Comparison of ENCODE assay signal across 33 cellular contexts in the genomic region with DNA sequence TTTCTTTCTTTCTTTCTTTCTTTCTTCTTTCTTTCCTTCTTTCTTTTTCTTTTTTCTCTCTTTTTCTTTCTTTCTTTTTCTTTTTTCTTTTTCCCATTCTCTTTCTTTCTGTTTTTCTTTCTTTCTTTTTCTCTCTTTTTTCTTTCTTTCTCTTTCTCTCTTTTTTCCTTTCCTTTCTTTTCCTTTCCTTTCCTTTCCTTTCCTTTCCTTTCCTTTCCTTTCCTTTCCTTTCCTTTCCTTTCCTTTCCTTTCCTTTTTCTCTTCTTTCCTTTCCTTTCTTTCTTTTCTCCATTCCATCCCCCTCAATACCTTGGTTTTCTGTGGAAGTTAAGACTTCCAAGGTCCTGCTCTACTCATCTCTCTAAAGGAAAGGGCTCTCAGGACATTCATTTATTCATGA.
"Had no signal": no experiment of that assay in that cellular context is flagged by ENCODE, and none has a peak within 500 bp of the region (broad histone marks: within the 10 kb centered on the region; RNA-seq: fewer than 3 reads in every experiment).

No MANE protein-coding gene starts in this region.

- H3K4me3 Mint-ChIP-seq: activated CD4-positive, alpha-beta memory T cell treated with anti-CD3 and anti-CD28 coated beads, Interleukin-2, amount 10 ng/mL, durations not matched to agents 7 days and 5 days; activated CD4-positive, alpha-beta T cell treated with anti-CD3 and anti-CD28 coated beads, Interleukin-2, amount 10 ng/mL, durations not matched to agents 24 days and 14 days; activated CD8-positive, alpha-beta memory T cell treated with anti-CD3 and anti-CD28 coated beads, Interleukin-2, amount 10 ng/mL, durations not matched to agents 7 days and 5 days; activated CD8-positive, alpha-beta T cell treated with anti-CD3 and anti-CD28 coated beads, Interleukin-2, amount 10 ng/mL, durations not matched to agents 7 days and 5 days; activated naive CD4-positive, alpha-beta T cell treated with anti-CD3 and anti-CD28 coated beads, Interleukin-2, amount 10 ng/mL, durations not matched to agents 7 days and 5 days; activated naive CD8-positive, alpha-beta T cell treated with anti-CD3 and anti-CD28 coated beads for 36 hours; activated T-cell treated with anti-CD3 and anti-CD28 coated beads, Interleukin-2, amount 50 U/mL, for 24 hours; activated T-helper 17 cell treated with anti-CD3 and anti-CD28 coated beads, Interleukin-2, amount 50 U/mL, for 72 hours; T-cell; T-helper 17 cell had no signal

- FAIRE-seq: astrocyte, TTC549 had no signal

- H3K9me3 ChIP-seq: adrenal gland, body of pancreas, breast epithelium, colonic mucosa had no signal

- H3K27ac Mint-ChIP-seq: activated CD4-positive, alpha-beta memory T cell treated with anti-CD3 and anti-CD28 coated beads, Interleukin-2, amount 10 ng/mL, durations not matched to agents 7 days and 5 days; activated CD4-positive, alpha-beta T cell treated with anti-CD3 and anti-CD28 coated beads, Interleukin-2, amount 10 ng/mL, durations not matched to agents 24 days and 14 days; activated CD8-positive, alpha-beta memory T cell treated with anti-CD3 and anti-CD28 coated beads, Interleukin-2, amount 10 ng/mL, durations not matched to agents 7 days and 5 days; activated CD8-positive, alpha-beta T cell treated with anti-CD3 and anti-CD28 coated beads, Interleukin-2, amount 10 ng/mL, durations not matched to agents 7 days and 5 days; activated naive CD4-positive, alpha-beta T cell treated with anti-CD3 and anti-CD28 coated beads, Interleukin-2, amount 10 ng/mL, durations not matched to agents 7 days and 5 days; activated naive CD4-positive, alpha-beta T cell treated with anti-CD3 and anti-CD28 coated beads, Interleukin-2, amount 50 U/mL, for 72 hours; activated naive CD8-positive, alpha-beta T cell treated with anti-CD3 and anti-CD28 coated beads for 36 hours; activated T-cell treated with anti-CD3 and anti-CD28 coated beads, Interleukin-2, amount 50 U/mL, for 24 hours; activated T-helper 17 cell treated with anti-CD3 and anti-CD28 coated beads, Interleukin-2, amount 50 U/mL, for 72 hours; T-cell; T-helper 17 cell had no signal

- H3K36me3 ChIP-seq: adrenal gland, brain microvascular endothelial cell, breast epithelium, colonic mucosa had no signal

- H3K4me1 ChIP-seq: body of pancreas, breast epithelium, colonic mucosa had no signal

- H3K4me1 Mint-ChIP-seq: activated CD4-positive, alpha-beta memory T cell treated with anti-CD3 and anti-CD28 coated beads, Interleukin-2, amount 10 ng/mL, durations not matched to agents 7 days and 5 days; activated CD8-positive, alpha-beta memory T cell treated with anti-CD3 and anti-CD28 coated beads, Interleukin-2, amount 10 ng/mL, durations not matched to agents 7 days and 5 days; activated naive CD4-positive, alpha-beta T cell treated with anti-CD3 and anti-CD28 coated beads, Interleukin-2, amount 10 ng/mL, durations not matched to agents 7 days and 5 days; activated naive CD8-positive, alpha-beta T cell treated with anti-CD3 and anti-CD28 coated beads for 36 hours; activated T-helper 17 cell treated with anti-CD3 and anti-CD28 coated beads, Interleukin-2, amount 50 U/mL, for 72 hours; T-cell; T-helper 17 cell had no signal

- H3K27me3 Mint-ChIP-seq: activated CD4-positive, alpha-beta memory T cell treated with anti-CD3 and anti-CD28 coated beads, Interleukin-2, amount 10 ng/mL, durations not matched to agents 7 days and 5 days; activated CD4-positive, alpha-beta T cell treated with anti-CD3 and anti-CD28 coated beads, Interleukin-2, amount 10 ng/mL, durations not matched to agents 24 days and 14 days; activated CD8-positive, alpha-beta memory T cell treated with anti-CD3 and anti-CD28 coated beads, Interleukin-2, amount 10 ng/mL, durations not matched to agents 7 days and 5 days; activated T-cell treated with anti-CD3 and anti-CD28 coated beads, Interleukin-2, amount 50 U/mL, for 24 hours; activated T-helper 17 cell treated with anti-CD3 and anti-CD28 coated beads, Interleukin-2, amount 50 U/mL, for 72 hours; T-helper 17 cell had no signal

- H3K9me3 Mint-ChIP-seq: activated CD4-positive, alpha-beta memory T cell treated with anti-CD3 and anti-CD28 coated beads, Interleukin-2, amount 10 ng/mL, durations not matched to agents 7 days and 5 days; activated naive CD4-positive, alpha-beta T cell treated with anti-CD3 and anti-CD28 coated beads, Interleukin-2, amount 10 ng/mL, durations not matched to agents 7 days and 5 days had no signal

- ATAC-seq: activated CD4-positive, CD25-positive, alpha-beta regulatory T cell treated with anti-CD3 and anti-CD28 coated beads, Interleukin-2, amount 50 U/mL, for 24 hours; activated CD8-positive, alpha-beta memory T cell treated with anti-CD3 and anti-CD28 coated beads, Interleukin-2, amount 10 ng/mL, durations not matched to agents 7 days and 5 days; activated CD8-positive, alpha-beta T cell treated with anti-CD3 and anti-CD28 coated beads, Interleukin-2, amount 10 ng/mL, durations not matched to agents 7 days and 5 days; activated naive CD4-positive, alpha-beta T cell treated with anti-CD3 and anti-CD28 coated beads, Interleukin-2, amount 50 U/mL, for 72 hours; activated T-helper 17 cell treated with anti-CD3 and anti-CD28 coated beads, Interleukin-2, amount 50 U/mL, for 72 hours; body of pancreas; T-cell; T-helper 17 cell had no signal

- DNase-seq: activated CD4-positive, alpha-beta memory T cell treated with anti-CD3 and anti-CD28 coated beads, Interleukin-2, amount 10 ng/mL, durations not matched to agents 7 days and 5 days; activated CD4-positive, alpha-beta T cell treated with anti-CD3 and anti-CD28 coated beads for 4 hours; activated CD4-positive, alpha-beta T cell treated with anti-CD3 and anti-CD28 coated beads, Interleukin-2, amount 10 ng/mL, durations not matched to agents 24 days and 14 days; activated CD4-positive, alpha-beta T cell treated with anti-CD3 and anti-CD28 coated beads, Interleukin-2, amount 50 U/mL, for 48 hours; activated CD4-positive, CD25-positive, alpha-beta regulatory T cell; activated CD8-positive, alpha-beta memory T cell treated with anti-CD3 and anti-CD28 coated beads for 24 hours; activated CD8-positive, alpha-beta memory T cell treated with anti-CD3 and anti-CD28 coated beads, Interleukin-2, amount 10 ng/mL, durations not matched to agents 7 days and 5 days; activated CD8-positive, alpha-beta memory T cell treated with anti-CD3 and anti-CD28 coated beads, Interleukin-2, amount 50 U/mL, for 48 hours; activated CD8-positive, alpha-beta T cell treated with anti-CD3 and anti-CD28 coated beads, Interleukin-2, amount 10 ng/mL, durations not matched to agents 7 days and 5 days; activated effector memory CD4-positive, alpha-beta T cell treated with anti-CD3 and anti-CD28 coated beads, Interleukin-2, amount 50 U/mL, for 16 hours; activated gamma-delta T cell treated with Interleukin-2 at 50 U/mL for 16 hours; activated naive CD4-positive, alpha-beta T cell; activated naive CD4-positive, alpha-beta T cell treated with anti-CD3 and anti-CD28 coated beads, Interleukin-2, amount 10 ng/mL, durations not matched to agents 7 days and 5 days; activated naive CD8-positive, alpha-beta T cell treated with anti-CD3 and anti-CD28 coated beads for 36 hours; activated T-cell treated with anti-CD3 and anti-CD28 coated beads, Interleukin-2, amount 50 U/mL, for 24 hours; activated T-cell treated with anti-CD3 and anti-CD28 coated beads, Interleukin-2, amount 50 U/mL, for 48 hours; adrenal gland; amniotic stem cell; aorta; body of pancreas; brain microvascular endothelial cell; central memory CD4-positive, alpha-beta T cell; colonic mucosa; cortex of kidney; T-cell; T-helper 17 cell had no signal

- H3K4me3 ChIP-seq: adrenal gland, body of pancreas, breast epithelium, colonic mucosa had no signal

- H3K27ac ChIP-seq: adrenal gland, body of pancreas, brain microvascular endothelial cell, breast epithelium, colonic mucosa, VCaP had no signal

- H3K27me3 ChIP-seq: adrenal gland, body of pancreas, brain microvascular endothelial cell, breast epithelium, colonic mucosa had no signal

- H3K36me3 Mint-ChIP-seq: activated CD8-positive, alpha-beta memory T cell treated with anti-CD3 and anti-CD28 coated beads, Interleukin-2, amount 10 ng/mL, durations not matched to agents 7 days and 5 days; activated naive CD4-positive, alpha-beta T cell treated with anti-CD3 and anti-CD28 coated beads, Interleukin-2, amount 10 ng/mL, durations not matched to agents 7 days and 5 days; activated naive CD4-positive, alpha-beta T cell treated with anti-CD3 and anti-CD28 coated beads, Interleukin-2, amount 50 U/mL, for 72 hours; activated naive CD8-positive, alpha-beta T cell treated with anti-CD3 and anti-CD28 coated beads for 36 hours; T-cell had no signal
